Comparison of ENCODE assay signal across 8 cellular contexts in the genomic region with DNA sequence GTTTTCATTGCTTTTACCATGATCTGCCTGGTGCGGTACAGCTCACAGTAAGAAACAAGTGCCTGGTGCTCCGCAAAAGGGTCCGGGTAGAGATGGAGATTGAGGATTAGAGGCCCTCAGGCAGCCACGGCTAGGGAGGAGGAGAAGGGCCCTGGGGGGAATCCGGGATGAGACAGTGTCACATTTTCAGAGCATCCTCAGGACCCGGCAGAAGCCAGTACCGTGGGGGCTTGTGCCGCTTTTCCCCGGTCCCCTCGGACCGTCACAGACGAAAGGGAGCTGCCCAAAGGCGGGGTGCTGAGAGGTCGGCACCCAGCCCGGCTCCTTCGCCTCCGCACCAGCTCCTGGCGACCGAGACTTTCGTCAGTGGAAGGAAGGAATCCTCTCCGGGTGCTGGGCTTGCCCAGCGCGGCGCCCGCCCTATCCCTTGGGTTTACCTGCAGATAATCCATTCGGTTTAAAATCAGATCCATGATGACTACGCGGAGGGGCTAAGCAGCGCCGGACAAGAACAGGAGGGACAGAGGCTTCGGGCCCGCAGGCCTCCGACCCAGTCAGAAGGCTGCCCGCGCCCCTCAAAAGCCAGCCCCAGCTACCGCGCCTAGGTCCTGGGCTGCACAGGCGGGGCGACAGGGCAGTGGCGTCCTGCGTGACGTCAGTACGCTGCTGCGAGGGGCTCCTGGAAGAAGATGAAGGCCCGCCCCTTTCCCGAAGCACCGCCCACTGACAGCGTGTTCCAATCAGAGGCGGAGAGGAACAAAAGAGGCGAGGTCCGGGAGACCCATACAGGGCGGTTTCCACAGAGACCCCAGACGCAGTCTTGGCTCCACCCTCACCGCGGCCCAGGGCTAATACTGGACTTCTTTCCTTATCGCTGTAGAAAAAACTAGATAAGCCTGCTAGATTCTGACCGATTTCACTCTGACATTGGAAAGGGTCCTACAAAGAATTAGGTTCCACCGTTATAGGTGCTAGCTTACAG. TPM values are rescaled to one million over a fixed set of nuclear protein-coding genes. Genes with fewer than 3 reads are reported as not detected.
DNase-seq lines count a peak whose midpoint lies in the region; ATAC-seq and TF ChIP-seq lines count a peak whose summit lies in the region.

Gene BBS7 (minus strand): TSS at position 634 of the 982 bp plus-strand sequence. CDS start 161 bp downstream, at position 473.

- H3K4me3 Mint-ChIP-seq in HFFc6, result peak within 1 kb of the TSS; percentile 97

- H3K27ac ChIP-seq in SK-N-SH (ENCODE audit: low read depth in 2 of 2, low read length in 1 of 2) (peak within 1 kb of the TSS; percentile 73 to 89), gastroesophageal sphincter (peak within 1 kb of the TSS; percentile 87 to 98 (median 96)), neutrophil (peak within 1 kb of the TSS; percentile 51), substantia nigra (ENCODE audit: low read depth, low read length, poor library complexity, severe bottlenecking) (peak within 1 kb of the TSS; percentile 87)

- H3K4me1 Mint-ChIP-seq in HFFc6 (ENCODE audit: low read depth), result peaks cover 22% of the 10 kb centered on the region

- H3K9ac ChIP-seq in SK-N-SH, result peak within 1 kb of the TSS; percentile 72

- under 1% methylated on average over 27 of the region's 58 CpGs for WGBS in SK-N-SH (ENCODE audit: low lambda C conversion rate)
- 0% methylated on average over 5 of the region's 58 CpGs for WGBS in gastroesophageal sphincter (ENCODE audit: low coverage in 1 of 2), 2 donors

- H3K4me1 ChIP-seq in SK-N-SH (ENCODE audit: control insufficient read depth in 1 of 2, insufficient read depth in 2 of 2, low read depth in 1 of 2, low read length in 1 of 2) (peaks cover 0 to 5% of the 10 kb centered on the region in 2 experiments; a peak in 2 of 4 replicates), gastroesophageal sphincter (peaks cover 0 to 15% (median 4%) of the 10 kb centered on the region in 3 donors), neutrophil (ENCODE audit: control insufficient read depth in 1 of 2, insufficient read depth in 1 of 2, low read depth in 1 of 2, low read length in 1 of 2) (peaks cover 13 to 14% of the 10 kb centered on the region in 2 experiments)

- peak within 1 kb of the TSS; percentile 91 for H3K27ac Mint-ChIP-seq in HFFc6

- ATAC-seq in gastroesophageal sphincter, result peak; percentile 100

- CTCF ChIA-PET in SK-N-SH (lab: Yijun Ruan, JAX), result interaction anchor here (1.0 to 2.1 kb wide), 2 partner anchors 30 to 44 kb away, joined by 3 to 6 read pairs; no protein-coding TSS in a partner anchor

- peak in 1 of 2 experiments; percentile 15; a peak in 1 of 4 replicates for TF ChIP-seq EP300 in SK-N-SH (IDR thresholded peaks at IDR 0.05; ENCODE audit: borderline replicate concordance in 1 of 2, low read depth in 1 of 2, low read length in 1 of 2)
- TF ChIP-seq EP300 in gastroesophageal sphincter (IDR thresholded peaks at IDR 0.05), result no peak

- TF ChIP-seq POLR2A in gastroesophageal sphincter (IDR thresholded peaks at IDR 0.05), result peak; percentile 57 to 65

- DNase-seq in GM04503 (ENCODE audit: low read depth) (peak; percentile 74), HFFc6 (peak; percentile 90), NCI-H1048 (lab: John Stamatoyannopoulos, UW) (peak; percentile 95), SK-N-SH (peak; percentile 91), substantia nigra (lab: John Stamatoyannopoulos, UW) (peak; percentile 61 to 99 (median 95))
- DNase-seq in activated naive CD4-positive, alpha-beta T cell treated with anti-CD3 and anti-CD28 coated beads, Interleukin-2, amount 50 U/mL, for 16 hours, result peak; percentile 98

- no peaks in the 10 kb centered on the region for H3K9me2 ChIP-seq in SK-N-SH

- peaks cover 21% of the 10 kb centered on the region for H3K79me2 ChIP-seq in SK-N-SH (ENCODE audit: insufficient read depth)

- POLR2A ChIA-PET in SK-N-SH (lab: Yijun Ruan, JAX), result interaction anchor here (1.5 kb wide), 1 partner anchor 69 kb away, joined by 6 read pairs; the partner anchor contains the start of gene EXOSC9

- H3K9me3 ChIP-seq in SK-N-SH (peaks cover 9% of the 10 kb centered on the region; the same call in 1 of the 2 replicates), gastroesophageal sphincter (no peaks in the 10 kb centered on the region), neutrophil (no peaks in the 10 kb centered on the region)

- TF ChIP-seq CTCF in HFFc6 (IDR thresholded peaks at IDR 0.05), result no peak
- TF ChIP-seq CTCF in SK-N-SH (IDR thresholded peaks at IDR 0.05), result no peak
- no peak for TF ChIP-seq CTCF in gastroesophageal sphincter (IDR thresholded peaks at IDR 0.05)
- TF ChIP-seq CTCF in neutrophil (IDR thresholded peaks at IDR 0.05), result no peak

- H3F3A ChIP-seq in SK-N-SH (replicated peaks; ENCODE audit: insufficient read depth), result peaks cover 3% of the 10 kb centered on the region

- no peaks in the 10 kb centered on the region for H3K9me3 Mint-ChIP-seq in HFFc6

- H3K27me3 ChIP-seq in SK-N-SH (ENCODE audit: insufficient read depth) (no peaks in the 10 kb centered on the region), gastroesophageal sphincter (peaks cover 3% of the 10 kb centered on the region), neutrophil (peaks cover 24% of the 10 kb centered on the region)

- H3K36me3 Mint-ChIP-seq in HFFc6 (ENCODE audit: low read depth), result peaks cover 21% of the 10 kb centered on the region

- H2AFZ ChIP-seq in SK-N-SH (ENCODE audit: low read depth), result peak within 1 kb of the TSS; percentile 89

- H3K36me3 ChIP-seq in SK-N-SH (replicated peaks in 1 of 2; ENCODE audit: control insufficient read depth in 1 of 2, insufficient read depth in 2 of 2, low read length in 1 of 2) (peaks cover 14 to 29% of the 10 kb centered on the region in 2 experiments), gastroesophageal sphincter (peaks cover 0 to 14% of the 10 kb centered on the region in 2 donors), neutrophil (no peaks in the 10 kb centered on the region)

- H3K4me2 ChIP-seq in SK-N-SH, result peak within 1 kb of the TSS; percentile 75

- no peak for TF ChIP-seq RAD21 in SK-N-SH (IDR thresholded peaks at IDR 0.05; ENCODE audit: low read length)

- H3K27me3 Mint-ChIP-seq in HFFc6 (ENCODE audit: insufficient read depth), result peaks cover 2% of the 10 kb centered on the region; the same call in 1 of the 2 replicates

- H3K4me3 ChIP-seq in SK-N-SH (ENCODE audit: low read depth in 2 of 2, low read length in 1 of 2), result peak within 1 kb of the TSS; percentile 77 to 82
- H3K4me3 ChIP-seq in gastroesophageal sphincter, result peak within 1 kb of the TSS; percentile 88 to 90
- peak within 1 kb of the TSS; percentile 64 to 87 for H3K4me3 ChIP-seq in neutrophil (ENCODE audit: low read depth in 1 of 2, low read length in 1 of 2)

- H4K20me1 ChIP-seq in SK-N-SH (ENCODE audit: insufficient read depth), result no peaks in the 10 kb centered on the region

TF ChIP-seq in SK-N-SH, 30 proteins besides CTCF, POLR2A, EP300 and RAD21 (continues in another document):
- no peak for TF ChIP-seq FOSL2 (IDR thresholded peaks at IDR 0.05; ENCODE audit: borderline replicate concordance, low read depth)
- no peak for TF ChIP-seq TAF1 (IDR thresholded peaks at IDR 0.05; ENCODE audit: borderline replicate concordance, low read depth, low read length)
- TF ChIP-seq GABPA (IDR thresholded peaks at IDR 0.05; ENCODE audit: low read depth), result no peak
- TF ChIP-seq FOXJ3 (CRISPR knock-in tag; IDR thresholded peaks at IDR 0.05), result no peak
- peak; percentile 6 for TF ChIP-seq CHD2 (IDR thresholded peaks at IDR 0.05; ENCODE audit: low read length, partially characterized antibody)
- TF ChIP-seq USF1 (IDR thresholded peaks at IDR 0.05; ENCODE audit: borderline replicate concordance, low read depth), result no peak
- TF ChIP-seq GATA2 (CRISPR knock-in tag; IDR thresholded peaks at IDR 0.05), result peak; percentile 10; the same call in 1 of the 2 replicates
- TF ChIP-seq EZH2phosphoT487 (IDR thresholded peaks at IDR 0.05; ENCODE audit: borderline replicate concordance, low read depth), result no peak
- TF ChIP-seq SMC3 (IDR thresholded peaks at IDR 0.05; ENCODE audit: low read depth, low read length), result no peak
- no peak for TF ChIP-seq MAX (IDR thresholded peaks at IDR 0.05; ENCODE audit: low read depth)
- TF ChIP-seq NFIC (IDR thresholded peaks at IDR 0.05; ENCODE audit: borderline replicate concordance), result no peak
- TF ChIP-seq ELF1 (IDR thresholded peaks at IDR 0.05), result no peak
- TF ChIP-seq MXI1 (IDR thresholded peaks at IDR 0.05; ENCODE audit: low read depth, low read length), result peak; percentile 63; the same call in 1 of the 2 replicates
- TF ChIP-seq POLR2AphosphoS5 (IDR thresholded peaks at IDR 0.05; ENCODE audit: low read depth, low read length), result peak; percentile 91
- TF ChIP-seq, protein P1, sequence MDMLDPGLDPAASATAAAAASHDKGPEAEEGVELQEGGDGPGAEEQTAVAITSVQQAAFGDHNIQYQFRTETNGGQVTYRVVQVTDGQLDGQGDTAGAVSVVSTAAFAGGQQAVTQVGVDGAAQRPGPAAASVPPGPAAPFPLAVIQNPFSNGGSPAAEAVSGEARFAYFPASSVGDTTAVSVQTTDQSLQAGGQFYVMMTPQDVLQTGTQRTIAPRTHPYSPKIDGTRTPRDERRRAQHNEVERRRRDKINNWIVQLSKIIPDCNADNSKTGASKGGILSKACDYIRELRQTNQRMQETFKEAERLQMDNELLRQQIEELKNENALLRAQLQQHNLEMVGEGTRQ (IDR thresholded peaks at IDR 0.05; ENCODE audit: borderline replicate concordance, low read depth, low read length), result no peak

RNA-seq across cellular contexts. Expression of gene BBS7, which starts in this region (rescaled TPM):
- total RNA-seq in HFFc6 (2021; fragmentation: NEBNext Ultra II Directional; extraction: Animal tissue kit (Norgen Biotek cat#: 25700)), result 10 to 100 TPM; 20.3 to 30.0 (median 24.0) TPM
- polyA plus RNA-seq in SK-N-SH (2012; rRNA removed), result 24.3 and 27.3 TPM in 2 replicates
- polyA plus RNA-seq in SK-N-SH (2012; cell fraction: cytosol; rRNA removed), result 26.6 and 26.8 TPM in 2 replicates
- 23.3 and 26.5 TPM in 2 replicates for polyA plus RNA-seq in SK-N-SH (2012; cell fraction: nucleus; rRNA removed)
- total RNA-seq in gastroesophageal sphincter, result 10 to 100 TPM; 13.3 to 23.1 (median 20.4) TPM

Comparison
In these comparisons a context has a peak if more than half of its experiments do, and no peak if none do; other contexts are left out.
1. Peak in every context shown above with its lines: DNase-seq, ATAC-seq, H3K4me3 ChIP-seq and H3K27ac ChIP-seq.